1 cellular context compared by ENCODE assay signal in genomic region chr2:45192481-45192880, GRCh38.
TF ChIP-seq lines count a peak whose summit lies in the region.

No MANE protein-coding gene starts in this region.

TF ChIP-seq in GM23338, 12 proteins besides CTCF, POLR2A, EP300 and RAD21 (continued from another document):
- no peak for TF ChIP-seq ZNF462 (CRISPR knock-in tag; IDR thresholded peaks at IDR 0.05)
- no peak for TF ChIP-seq POLR2AphosphoS5 (IDR thresholded peaks at IDR 0.05; ENCODE audit: low read depth)
- TF ChIP-seq ZNF114 (CRISPR knock-in tag; IDR thresholded peaks at IDR 0.05), result no peak
TF ChIP-seq in GM23338: peak in this region for 0.
